ENCODE assay signal across 2 cellular contexts in genomic region chr10:78523453-78523852, GRCh38.
TF ChIP-seq lines count a peak whose summit lies in the region.

No MANE protein-coding gene starts in this region.

TF ChIP-seq in A549, 52 proteins besides CTCF, POLR2A, EP300 and RAD21 (continued from another document):
- TF ChIP-seq PBX3 (IDR thresholded peaks at IDR 0.05) (no peak), REST (IDR thresholded peaks at IDR 0.05) (no peak), HES2 (IDR thresholded peaks at IDR 0.05) (no peak), CBX8 (IDR thresholded peaks at IDR 0.05) (no peak), GATA3 (IDR thresholded peaks at IDR 0.05; ENCODE audit: borderline replicate concordance) (no peak), CBX2 (IDR thresholded peaks at IDR 0.05; ENCODE audit: borderline replicate concordance, low read depth) (no peak)
- TF ChIP-seq, protein P1, sequence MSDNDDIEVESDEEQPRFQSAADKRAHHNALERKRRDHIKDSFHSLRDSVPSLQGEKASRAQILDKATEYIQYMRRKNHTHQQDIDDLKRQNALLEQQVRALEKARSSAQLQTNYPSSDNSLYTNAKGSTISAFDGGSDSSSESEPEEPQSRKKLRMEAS (IDR thresholded peaks at IDR 0.05): no peak
TF ChIP-seq in A549: peak in this region for 0.

TF ChIP-seq in neural cell, 6 proteins besides CTCF, POLR2A, EP300 and RAD21:
- TF ChIP-seq REST (IDR thresholded peaks at IDR 0.05; ENCODE audit: borderline replicate concordance) (no peak), POLR2AphosphoS5 (IDR thresholded peaks at IDR 0.05) (peak; percentile 19), EZH2 (IDR thresholded peaks at IDR 0.05; ENCODE audit: borderline replicate concordance, insufficient read depth, low read length, poor library complexity, severe bottlenecking) (no peak)
